Comparison of ENCODE assay signal across 8 cellular contexts in genomic region chr1:8004803-8005573, GRCh38. TPM values are rescaled to one million over a fixed set of nuclear protein-coding genes. Genes with fewer than 3 reads are reported as not detected.
DNase-seq lines count a peak whose midpoint lies in the region; ATAC-seq and TF ChIP-seq lines count a peak whose summit lies in the region.

No MANE protein-coding gene starts in this region.

- no peaks in the 10 kb centered on the region for H3K9me2 ChIP-seq in HCT116 (ENCODE audit: insufficient read depth)

- no peak for DNase-seq in HCT116 (ENCODE audit: low read depth, low spot score)
- peak; percentile 61 to 79 for DNase-seq in NOMO-1 (lab: John Stamatoyannopoulos, UW; ENCODE audit: unreplicated experiment in 2 of 2)
- peak; percentile 100 for DNase-seq in epithelial cell of esophagus (ENCODE audit: low read depth)
- DNase-seq in nephron progenitor cell = no peak
- DNase-seq in activated CD8-positive, alpha-beta T cell treated with anti-CD3 and anti-CD28 coated beads for 36 hours = no peak
- DNase-seq in T-helper 1 cell = no peak
- DNase-seq in midbrain (lab: John Stamatoyannopoulos, UW) = no peak

- ATAC-seq in HCT116 (peak; percentile 59), GM21367 (IDR thresholded peaks at IDR 0.05; ENCODE audit: unreplicated experiment) (no peak)
- no peak for ATAC-seq in activated CD8-positive, alpha-beta T cell treated with anti-CD3 and anti-CD28 coated beads for 36 hours

- no peaks in the 10 kb centered on the region for H3K9me3 ChIP-seq in HCT116 (ENCODE audit: control insufficient read depth in 1 of 2, insufficient read depth in 1 of 2, low read depth in 1 of 2, low read length in 2 of 2)

- TF ChIP-seq RAD21 in HCT116 (IDR thresholded peaks at IDR 0.05; ENCODE audit: low read depth) = no peak

- no peaks in the 10 kb centered on the region for H3K27me3 ChIP-seq in HCT116 (ENCODE audit: insufficient read depth, low read length)

- H3K9ac ChIP-seq in HCT116 (ENCODE audit: low read length) = peak overlapping the region; percentile 10; the same call in 1 of the 2 replicates

- TF ChIP-seq POLR2A in HCT116 (IDR thresholded peaks at IDR 0.05; ENCODE audit: borderline replicate concordance, extremely low read depth, insufficient read depth, insufficient read length) = no peak

- H3K4me2 ChIP-seq in HCT116 (ENCODE audit: low read length) = peak overlapping the region; percentile 45

- no peak overlapping the region for H3K4me3 Mint-ChIP-seq in nephron progenitor cell
- no peak overlapping the region for H3K4me3 Mint-ChIP-seq in activated CD8-positive, alpha-beta T cell treated with anti-CD3 and anti-CD28 coated beads for 36 hours

- CTCF ChIA-PET in HCT116 (lab: Charles Lee) = interaction anchor here (1.2 kb wide), 1 partner anchor 309 kb away, joined by 3 read pairs; no protein-coding TSS in a partner anchor
- CTCF ChIA-PET in activated CD8-positive, alpha-beta T cell treated with anti-CD3 and anti-CD28 coated beads for 36 hours (lab: Charles Lee) = interaction anchor here (0.6 to 1.5 kb wide), 2 partner anchors 10 to 399 kb away, joined by 3 to 8 read pairs; no protein-coding TSS in a partner anchor

- POLR2A ChIA-PET in HCT116 (lab: Charles Lee) = no interaction called here
- POLR2A ChIA-PET in activated CD8-positive, alpha-beta T cell treated with anti-CD3 and anti-CD28 coated beads for 36 hours (lab: Charles Lee) = no interaction called here

- intact Hi-C loops in HCT116 (cut with micrococcal nuclease) = no loop called here
- intact Hi-C loops in activated CD8-positive, alpha-beta T cell treated with anti-CD3 and anti-CD28 coated beads for 36 hours (cut with micrococcal nuclease) = no loop called here

- no peaks in the 10 kb centered on the region; the same call in 1 of the 2 replicates for H4K20me1 ChIP-seq in HCT116 (ENCODE audit: insufficient read depth)

- H3K79me2 ChIP-seq in HCT116 (ENCODE audit: insufficient read depth, low read length) = peaks cover 5% of the 10 kb centered on the region

- TF ChIP-seq CTCF in HCT116 (IDR thresholded peaks at IDR 0.05 in 2 of 3, conservative IDR thresholded peaks at IDR 0.05 in 1 of 3; ENCODE audit: borderline replicate concordance in 1 of 3, insufficient read depth in 1 of 3, low read depth in 2 of 3, low read length in 2 of 3) = no peak
- TF ChIP-seq CTCF in epithelial cell of esophagus (IDR thresholded peaks at IDR 0.05; ENCODE audit: insufficient read depth, low read depth, low read length, missing control alignments) = no peak
- no peak for TF ChIP-seq CTCF in nephron progenitor cell (IDR thresholded peaks at IDR 0.05)
- no peak for TF ChIP-seq CTCF in activated CD8-positive, alpha-beta T cell treated with anti-CD3 and anti-CD28 coated beads for 36 hours (IDR thresholded peaks at IDR 0.05)

- peaks cover 41% of the 10 kb centered on the region for H3K4me1 Mint-ChIP-seq in nephron progenitor cell
- no peaks in the 10 kb centered on the region for H3K4me1 Mint-ChIP-seq in activated CD8-positive, alpha-beta T cell treated with anti-CD3 and anti-CD28 coated beads for 36 hours (ENCODE audit: low read depth)

- BruUV-seq in HCT116 (replicated peaks; lab: Mats Ljungman, UMichigan) = no TSS peak

- no peaks in the 10 kb centered on the region for H3K36me3 ChIP-seq in HCT116 (ENCODE audit: control insufficient read depth in 1 of 2, insufficient read depth in 2 of 2, low read length in 2 of 2)

- H3K36me3 Mint-ChIP-seq in nephron progenitor cell (ENCODE audit: low read depth) = peaks cover 5% of the 10 kb centered on the region
- peaks cover 6% of the 10 kb centered on the region for H3K36me3 Mint-ChIP-seq in activated CD8-positive, alpha-beta T cell treated with anti-CD3 and anti-CD28 coated beads for 36 hours (ENCODE audit: low read depth)

- H3K9me3 Mint-ChIP-seq in nephron progenitor cell = no peaks in the 10 kb centered on the region
- no peaks in the 10 kb centered on the region for H3K9me3 Mint-ChIP-seq in activated CD8-positive, alpha-beta T cell treated with anti-CD3 and anti-CD28 coated beads for 36 hours

- H3K27ac Mint-ChIP-seq in nephron progenitor cell = peak overlapping the region; percentile 77
- no peak overlapping the region for H3K27ac Mint-ChIP-seq in activated CD8-positive, alpha-beta T cell treated with anti-CD3 and anti-CD28 coated beads for 36 hours

- H3K4me3 ChIP-seq in HCT116 (replicated peaks in 1 of 2; ENCODE audit: low read depth in 1 of 2, low read length in 2 of 2) (no peak overlapping the region), epithelial cell of esophagus (ENCODE audit: low read length) (no peak overlapping the region)

- H3K27ac ChIP-seq in HCT116 (ENCODE audit: low read depth, low read length) = peak overlapping the region; percentile 41

- RAD21 ChIA-PET in HCT116 (lab: Charles Lee; ENCODE audit: low non-redundant PET in 1 of 2, low total read pairs in 2 of 2, uncharacterized antibody in 2 of 2, unreplicated experiment in 2 of 2) = interaction anchor here in 1 of 2 experiments (0.7 kb wide), 1 partner anchor 30 kb away, joined by 3 read pairs; no protein-coding TSS in a partner anchor

- H3K4me1 ChIP-seq in HCT116 (ENCODE audit: control insufficient read depth in 1 of 2, insufficient read depth in 2 of 2, low read length in 2 of 2) = peaks cover 18 to 51% of the 10 kb centered on the region in 2 experiments; a peak in 3 of 4 replicates

- no peaks in the 10 kb centered on the region for H3K27me3 Mint-ChIP-seq in nephron progenitor cell (ENCODE audit: low read depth, poor library complexity)
- H3K27me3 Mint-ChIP-seq in activated CD8-positive, alpha-beta T cell treated with anti-CD3 and anti-CD28 coated beads for 36 hours = no peaks in the 10 kb centered on the region

- no peak overlapping the region for H2AFZ ChIP-seq in HCT116 (ENCODE audit: low read depth, low read length, poor library complexity, severe bottlenecking)

TF ChIP-seq in HCT116, 20 proteins besides CTCF, POLR2A, EP300 and RAD21:
- TF ChIP-seq SP1 (IDR thresholded peaks at IDR 0.05; ENCODE audit: low read depth) (no peak), YY1 (IDR thresholded peaks at IDR 0.05; ENCODE audit: extremely low read depth, insufficient replicate concordance, low read depth, low read length) (no peak), POLR2AphosphoS5 (IDR thresholded peaks at IDR 0.05; ENCODE audit: low read depth, low read length) (peak; percentile 44)

RNA-seq across cellular contexts. Expression of gene ERRFI1, which starts 21.1 kb away (rescaled TPM):
- 777 TPM for total RNA-seq in HCT116 (2021; ENCODE audit: unreplicated experiment)
- 536 and 725 TPM in 2 replicates for polyA plus RNA-seq in HCT116 (2012)
- 1 to 10 TPM; 1.6 to 2.2 TPM for total RNA-seq in activated CD8-positive, alpha-beta T cell treated with anti-CD3 and anti-CD28 coated beads for 36 hours

RNA-seq across cellular contexts. Expression of gene PARK7, which starts 43.5 kb away (rescaled TPM):
- 370 TPM for total RNA-seq in HCT116 (2021; ENCODE audit: unreplicated experiment)
- polyA plus RNA-seq in HCT116 (2012) = 294 and 378 TPM in 2 replicates
- total RNA-seq in activated CD8-positive, alpha-beta T cell treated with anti-CD3 and anti-CD28 coated beads for 36 hours = 100 to 1,000 TPM; 539 to 552 TPM

Comparison
In these comparisons a context has a peak if more than half of its experiments do, and no peak if none do; other contexts are left out.
1. DNase-seq: peak in NOMO-1 (2 of 2) and epithelial cell of esophagus (single experiment); none in HCT116 (single experiment), nephron progenitor cell (single experiment), activated CD8-positive, alpha-beta T cell treated with anti-CD3 and anti-CD28 coated beads for 36 hours (single experiment), T-helper 1 cell (0 of 5) and midbrain (single experiment).
2. RNA of gene ERRFI1, which starts 21.1 kb away (total RNA-seq): 777 TPM in HCT116 (single experiment); 1.6 to 2.2 TPM in activated CD8-positive, alpha-beta T cell treated with anti-CD3 and anti-CD28 coated beads for 36 hours; every median in the first group is over 100 times any median in the second.